In genomic region chr21:35316933-35317332, GRCh38 we compare ENCODE assay signal across 16 cellular contexts.
DNase-seq lines count a peak whose midpoint lies in the region; FAIRE-seq and TF ChIP-seq lines count a peak whose summit lies in the region.
"Had no signal": no experiment of that assay in that cellular context is flagged by ENCODE, and none has a peak within 500 bp of the region (broad histone marks: within the 10 kb centered on the region; RNA-seq: fewer than 3 reads in every experiment).

No MANE protein-coding gene starts in this region.

- no peaks in the 10 kb centered on the region for H4K20me1 ChIP-seq in MM.1S (ENCODE audit: insufficient read depth, low read length)

- no peak overlapping the region for H2AFZ ChIP-seq in MM.1S (ENCODE audit: low read length)

- peak overlapping the region; percentile 70 for H2AK5ac ChIP-seq in mesendoderm (ENCODE audit: low read length)

- DNase-seq in EL: peak; percentile 19
- DNase-seq in M059J (ENCODE audit: low read depth): peak; percentile 44
- peak; percentile 55 for DNase-seq in bronchial epithelial cell (ENCODE audit: low read depth)
- DNase-seq in mesendoderm: peak; percentile 54
- DNase-seq in GM19239 (ENCODE audit: insufficient read length, low spot score): no peak
- no peak for DNase-seq in RCC 7860 (ENCODE audit: low spot score)
- no peak for DNase-seq in MM.1S
- DNase-seq: central memory CD4-positive, alpha-beta T cell; DMS 273 treated with DMSO at 0.1 percent for 48 hours; effector memory CD4-positive, alpha-beta T cell; foreskin keratinocyte; HCEC 1CT; NCI-H1417; posterior cingulate gyrus; stimulated activated naive B cell treated with anti-CD40 and anti-IgM and Interleukin-4, amounts not matched to agents 10 μg/mL and 1 μg/mL and 100 μg/mL, for 72 hours; tibial artery had no signal

- no peak overlapping the region for H3K18ac ChIP-seq in mesendoderm (ENCODE audit: low read length)

- peaks cover 7% of the 10 kb centered on the region for H3K4me1 ChIP-seq in mesendoderm (ENCODE audit: control insufficient read depth, low read depth, low read length)
- no peaks in the 10 kb centered on the region for H3K4me1 ChIP-seq in MM.1S (ENCODE audit: low read length)
- H3K4me1 ChIP-seq: foreskin keratinocyte, tibial artery had no signal

- no peak overlapping the region for H3K23ac ChIP-seq in mesendoderm (ENCODE audit: low read length)

- no peaks in the 10 kb centered on the region for H3F3A ChIP-seq in MM.1S (ENCODE audit: insufficient read depth, low read length)

- WGBS in mesendoderm (ENCODE audit: extremely low coverage, insufficient coverage, low lambda C conversion rate): no CpG with 5 or more reads among the region's 4 CpGs

- H4K8ac ChIP-seq in mesendoderm (ENCODE audit: low read depth, low read length): no peak overlapping the region

- TF ChIP-seq CTCF in bronchial epithelial cell (IDR thresholded peaks at IDR 0.05; ENCODE audit: insufficient read depth, low read length, severe bottlenecking): no peak
- no peak for TF ChIP-seq CTCF in MM.1S (IDR thresholded peaks at IDR 0.05; ENCODE audit: low read length)

- H3K27ac ChIP-seq in mesendoderm (ENCODE audit: low read depth, low read length): no peak overlapping the region
- H3K27ac ChIP-seq in MM.1S (ENCODE audit: low read length): no peak overlapping the region
- H3K27ac ChIP-seq: foreskin keratinocyte, tibial artery had no signal

- no peak overlapping the region for H2BK5ac ChIP-seq in mesendoderm (ENCODE audit: low read length)

- H2BK120ac ChIP-seq in mesendoderm (ENCODE audit: low read depth, low read length): no peak overlapping the region

- no peak overlapping the region for H3K56ac ChIP-seq in mesendoderm (ENCODE audit: low read length)

- H3K9me2 ChIP-seq in MM.1S (replicated peaks; ENCODE audit: insufficient read depth, low read length): no peaks in the 10 kb centered on the region

- no peak overlapping the region for H3K4me3 ChIP-seq in bronchial epithelial cell (ENCODE audit: low read depth, low read length)
- no peak overlapping the region for H3K4me3 ChIP-seq in mesendoderm (ENCODE audit: low read length)
- H3K4me3 ChIP-seq in MM.1S (ENCODE audit: low read length): no peak overlapping the region
- H3K4me3 ChIP-seq: tibial artery had no signal

- H3K27me3 ChIP-seq in bronchial epithelial cell (ENCODE audit: control insufficient read depth, insufficient read depth, low read length): no peaks in the 10 kb centered on the region
- no peaks in the 10 kb centered on the region for H3K27me3 ChIP-seq in mesendoderm (ENCODE audit: insufficient read depth, low read length, poor library complexity)
- no peaks in the 10 kb centered on the region for H3K27me3 ChIP-seq in MM.1S (replicated peaks; ENCODE audit: insufficient read depth, low read length)
- H3K27me3 ChIP-seq: foreskin keratinocyte, tibial artery had no signal

- H3K4me2 ChIP-seq in mesendoderm (ENCODE audit: low read length) (no peak overlapping the region), MM.1S (ENCODE audit: low read depth, low read length) (no peak overlapping the region)

- H3K4ac ChIP-seq in mesendoderm (ENCODE audit: low read depth, low read length): no peak overlapping the region

- no peaks in the 10 kb centered on the region for H3K9me3 ChIP-seq in MM.1S (replicated peaks; ENCODE audit: insufficient read depth, low read length)
- H3K9me3 ChIP-seq: tibial artery had no signal

- no peaks in the 10 kb centered on the region for H3K36me3 ChIP-seq in bronchial epithelial cell (ENCODE audit: control insufficient read depth, insufficient read depth, low read length)
- no peaks in the 10 kb centered on the region for H3K36me3 ChIP-seq in mesendoderm (ENCODE audit: control insufficient read depth, insufficient read depth, low read length)
- no peaks in the 10 kb centered on the region for H3K36me3 ChIP-seq in MM.1S (replicated peaks; ENCODE audit: insufficient read depth, low read length)
- H3K36me3 ChIP-seq: tibial artery had no signal

- no peak overlapping the region for H4K5ac ChIP-seq in mesendoderm (ENCODE audit: low read length)

- H3K9ac ChIP-seq in mesendoderm (ENCODE audit: low read length): no peak overlapping the region
- H3K9ac ChIP-seq in MM.1S (ENCODE audit: low read length): no peak overlapping the region

- H2BK15ac ChIP-seq in mesendoderm (replicated peaks; ENCODE audit: low read depth): no peak overlapping the region

- FAIRE-seq in bronchial epithelial cell (lab: Jason Lieb, UNC): no peak
- FAIRE-seq in GM19239 (lab: Jason Lieb, UNC): no peak
- FAIRE-seq in RCC 7860 (lab: Jason Lieb, UNC): no peak

- H3K79me1 ChIP-seq in mesendoderm (ENCODE audit: low read length): no peaks in the 10 kb centered on the region

- no peaks in the 10 kb centered on the region for H3K79me2 ChIP-seq in mesendoderm (ENCODE audit: control insufficient read depth, insufficient read depth, low read length)
- H3K79me2 ChIP-seq in MM.1S (ENCODE audit: low read length): no peaks in the 10 kb centered on the region

Comparison
In these comparisons a context has a peak if more than half of its experiments do, and no peak if none do; other contexts are left out.
1. DNase-seq: peak in EL (single experiment), M059J (single experiment), bronchial epithelial cell (single experiment) and mesendoderm (single experiment); none in GM19239 (single experiment), RCC 7860 (single experiment) and MM.1S (single experiment).